In genomic region chr21:41419921-41420862, GRCh38 we compare ENCODE assay signal across 8 cellular contexts. TPM values are rescaled to one million over a fixed set of nuclear protein-coding genes. Genes with fewer than 3 reads are reported as not detected.
DNase-seq lines count a peak whose midpoint lies in the region; ATAC-seq and TF ChIP-seq lines count a peak whose summit lies in the region.

No MANE protein-coding gene starts in this region.

- peak; percentile 67 for ATAC-seq in GM18519 (IDR thresholded peaks at IDR 0.05; ENCODE audit: low FRiP score, unreplicated experiment)
- ATAC-seq in HG03196 (IDR thresholded peaks at IDR 0.05; ENCODE audit: unreplicated experiment): peak; percentile 71

- peak overlapping the region; percentile 68 for H3K4me3 ChIP-seq in epithelial cell of proximal tubule (ENCODE audit: low read depth, low read length)

- DNase-seq in A172 (ENCODE audit: low spot score) (peak; percentile 89), NOMO-1 treated with DMSO at 0.1 percent for 48 hours (lab: John Stamatoyannopoulos, UW; ENCODE audit: unreplicated experiment) (peak; percentile 84), activated T-cell treated with anti-CD3 and anti-CD28 coated beads for 48 hours (ENCODE audit: low read depth) (peak; percentile 13), epithelial cell of proximal tubule (ENCODE audit: low read depth) (no peak), middle frontal gyrus (ENCODE audit: extremely low spot score, low spot score) (peak; percentile 32)
- peak; percentile 26 to 45 for DNase-seq in stimulated activated CD8-positive, alpha-beta memory T cell treated with anti-CD3 and anti-CD28 coated beads, Interleukin-7, amount 100 ng/mL, for 1 hour (ENCODE audit: low read depth in 2 of 2)

- no peak for TF ChIP-seq CTCF in epithelial cell of proximal tubule (conservative IDR thresholded peaks at IDR 0.05; ENCODE audit: low read depth, low read length)

RNA-seq across cellular contexts. Expression of gene MX1, which starts 5.8 kb away (rescaled TPM):
- 10.1 and 11.4 TPM in 2 replicates for total RNA-seq in A172 (2014; rRNA removed; shearing (Covaris generic))
- 15.5 and 25.0 TPM in 2 replicates for total RNA-seq in epithelial cell of proximal tubule

RNA-seq across cellular contexts. Expression of gene MX2, which starts 58.4 kb away (rescaled TPM):
- total RNA-seq in A172 (2014; rRNA removed; shearing (Covaris generic)): 9.7 and 13.2 TPM in 2 replicates
- 0.07 and 0.12 TPM in 2 replicates for total RNA-seq in epithelial cell of proximal tubule
